1 cellular context compared by ENCODE assay signal in the genomic region with DNA sequence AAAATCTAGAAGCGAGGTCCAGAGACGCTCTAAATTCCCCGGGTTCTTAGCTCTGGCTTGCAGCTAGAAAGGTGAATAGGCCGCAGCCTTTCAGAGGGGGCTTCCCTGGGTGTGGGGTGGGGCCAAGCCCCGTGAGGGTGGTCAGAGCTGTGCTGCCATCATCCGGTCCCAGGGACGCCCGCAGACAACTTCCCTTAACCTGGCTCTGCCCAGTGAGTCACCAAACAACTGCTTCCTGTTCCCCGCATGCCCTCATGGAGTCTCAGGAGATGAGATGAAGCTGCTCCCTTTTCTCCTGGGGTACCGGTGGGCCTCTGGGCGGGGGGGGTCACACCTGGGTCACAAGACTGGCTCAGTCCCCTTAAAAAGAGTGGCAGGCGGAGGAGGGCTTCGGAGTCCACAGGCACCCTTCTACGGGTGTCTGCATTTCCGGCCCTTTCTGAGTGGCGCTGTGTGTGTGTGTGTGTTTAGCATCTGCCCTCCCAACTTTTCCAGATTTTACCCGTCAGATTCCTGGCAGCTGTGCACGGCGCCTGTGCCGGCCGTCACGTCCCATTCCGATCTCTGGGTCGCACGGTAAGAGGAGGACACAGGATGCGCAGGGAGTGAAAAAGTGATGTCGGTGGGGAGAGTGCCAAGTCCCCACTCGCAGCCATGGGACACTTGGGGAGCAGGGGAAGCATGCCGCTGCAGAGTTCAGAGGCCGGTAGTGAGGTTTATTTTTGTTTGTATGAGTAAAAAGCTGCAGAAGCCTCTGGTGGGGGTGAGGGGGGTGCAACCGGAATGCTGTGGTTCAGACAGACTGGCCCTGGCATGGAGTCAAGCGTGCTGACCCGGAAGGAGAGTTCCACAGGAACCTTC.
TF ChIP-seq lines count a peak whose summit lies in the region.

No MANE protein-coding gene starts in this region.

TF ChIP-seq in HEK293T, 16 proteins besides CTCF, POLR2A, EP300 and RAD21 (continued from another document):
- TF ChIP-seq PKNOX1 (IDR thresholded peaks at IDR 0.05) (no peak), L3MBTL2 (conservative IDR thresholded peaks at IDR 0.05) (no peak), CTBP1 (IDR thresholded peaks at IDR 0.05; ENCODE audit: borderline replicate concordance) (no peak), ARNT (IDR thresholded peaks at IDR 0.05) (no peak), SP1 (IDR thresholded peaks at IDR 0.05) (no peak), FOXK2 (IDR thresholded peaks at IDR 0.05) (no peak), HDGF (IDR thresholded peaks at IDR 0.05; ENCODE audit: borderline replicate concordance) (no peak), LEF1 (IDR thresholded peaks at IDR 0.05; ENCODE audit: borderline replicate concordance) (no peak), BHLHE40 (IDR thresholded peaks at IDR 0.05; ENCODE audit: borderline replicate concordance) (no peak), ELF4 (IDR thresholded peaks at IDR 0.05) (no peak), NFRKB (IDR thresholded peaks at IDR 0.05) (no peak)
